ENCODE assay signal across 8 cellular contexts in genomic region chr3:98592345-98592935, GRCh38. TPM values are rescaled to one million over a fixed set of nuclear protein-coding genes. Genes with fewer than 3 reads are reported as not detected.
DNase-seq lines count a peak whose midpoint lies in the region; ATAC-seq and TF ChIP-seq lines count a peak whose summit lies in the region.

No MANE protein-coding gene starts in this region.

- H3K9ac ChIP-seq in mesendoderm (ENCODE audit: low read length), result peak overlapping the region; percentile 81

- no peaks in the 10 kb centered on the region for H3K27me3 ChIP-seq in heart right ventricle
- no peaks in the 10 kb centered on the region for H3K27me3 ChIP-seq in mesendoderm (ENCODE audit: insufficient read depth, low read length, poor library complexity)

- H3K4me3 Mint-ChIP-seq in brain, result peak overlapping the region; percentile 87 to 99 (median 96)

- H3K4me3 ChIP-seq in heart right ventricle (peak overlapping the region; percentile 65 to 86 (median 78)), mesendoderm (ENCODE audit: low read length) (peak overlapping the region; percentile 68), urinary bladder (ENCODE audit: low read depth, low read length) (peak overlapping the region; percentile 86)

- WGBS in heart right ventricle, 2 donors, result 18 to 29% methylated on average over 11 of the region's 11 CpGs
- whole genome bisulfite sequencing in mesendoderm (ENCODE audit: extremely low coverage, insufficient coverage, low lambda C conversion rate), result no CpG with 5 or more reads among the region's 11 CpGs
- 30% methylated on average over 11 of the region's 11 CpGs for WGBS in urinary bladder

- H3K79me1 ChIP-seq in mesendoderm (ENCODE audit: low read length), result peaks cover 4% of the 10 kb centered on the region

- H3K56ac ChIP-seq in mesendoderm (ENCODE audit: low read length), result peak overlapping the region; percentile 84

- no peaks in the 10 kb centered on the region for H3K9me3 Mint-ChIP-seq in brain

- H3K27ac Mint-ChIP-seq in brain, result peak overlapping the region; percentile 10 to 89 (median 64)

- H3K9me3 ChIP-seq in heart right ventricle, result no peaks in the 10 kb centered on the region

- H3K27ac ChIP-seq in heart right ventricle (peak overlapping the region in 8 of 10 donors; percentile 71 to 93 (median 85)), mesendoderm (ENCODE audit: low read depth, low read length) (no peak overlapping the region), urinary bladder (ENCODE audit: low read depth) (no peak overlapping the region)

- no peak for TF ChIP-seq CTCF in heart right ventricle (IDR thresholded peaks at IDR 0.05)
- no peak for TF ChIP-seq CTCF in brain (conservative IDR thresholded peaks at IDR 0.05)

- no peak overlapping the region for H3K4ac ChIP-seq in mesendoderm (ENCODE audit: low read depth, low read length)

- no peak overlapping the region for H2AK5ac ChIP-seq in mesendoderm (ENCODE audit: low read length)

- H2BK5ac ChIP-seq in mesendoderm (ENCODE audit: low read length), result no peak overlapping the region

- H2BK15ac ChIP-seq in mesendoderm (replicated peaks; ENCODE audit: low read depth), result no peak overlapping the region

- H3K4me1 ChIP-seq in heart right ventricle (peaks cover 0 to 44% (median 23%) of the 10 kb centered on the region in 9 donors), mesendoderm (ENCODE audit: control insufficient read depth, low read depth, low read length) (peaks cover 3% of the 10 kb centered on the region), urinary bladder (ENCODE audit: insufficient read depth) (no peaks in the 10 kb centered on the region)

- H3K36me3 Mint-ChIP-seq in brain, result peaks cover 34% of the 10 kb centered on the region

- ATAC-seq in heart right ventricle, result no peak
- no peak for ATAC-seq in Right ventricle myocardium inferior
- no peak for ATAC-seq in GM19328 (IDR thresholded peaks at IDR 0.05; ENCODE audit: unreplicated experiment)

- peaks cover 35% of the 10 kb centered on the region for H3K4me1 Mint-ChIP-seq in brain

- no peak overlapping the region for H3K23ac ChIP-seq in mesendoderm (ENCODE audit: low read length)

- peaks cover 4% of the 10 kb centered on the region for H3K27me3 Mint-ChIP-seq in brain

- H4K8ac ChIP-seq in mesendoderm (ENCODE audit: low read depth, low read length), result no peak overlapping the region

- H2BK120ac ChIP-seq in mesendoderm (ENCODE audit: low read depth, low read length), result no peak overlapping the region

- DNase-seq in heart right ventricle (no peak), Right ventricle myocardium inferior (ENCODE audit: missing footprints) (no peak), mesendoderm (no peak), NCI-H526 (lab: John Stamatoyannopoulos, UW) (no peak), NCI-H1436 treated with DMSO at 0.1 percent for 48 hours (lab: John Stamatoyannopoulos, UW) (no peak)

- intact Hi-C loops in heart right ventricle (cut with DNase I), result loop anchor here in 8 of 10 donors (5.0 to 10.0 kb wide), 4 partner anchors 70 to 402 kb away; partner anchors contain the start of genes CLDND1 (in 5 of the 8) and DCBLD2 (in 1 of the 8)
- intact Hi-C loops in Right ventricle myocardium inferior (cut with DNase I), result loop anchor here (2.0 to 5.0 kb wide), 2 partner anchors 70 to 400 kb away; partner anchors contain the start of gene CLDND1

- H3K36me3 ChIP-seq in heart right ventricle (peaks cover 0 to 42% (median 9%) of the 10 kb centered on the region in 9 donors), mesendoderm (ENCODE audit: control insufficient read depth, insufficient read depth, low read length) (no peaks in the 10 kb centered on the region), urinary bladder (ENCODE audit: insufficient read depth) (peaks cover 2% of the 10 kb centered on the region)

- H3K18ac ChIP-seq in mesendoderm (ENCODE audit: low read length), result no peak overlapping the region

- H3K79me2 ChIP-seq in mesendoderm (ENCODE audit: control insufficient read depth, insufficient read depth, low read length), result peaks cover 6% of the 10 kb centered on the region

- no peak overlapping the region for H4K5ac ChIP-seq in mesendoderm (ENCODE audit: low read length)

- peak overlapping the region; percentile 17 for H3K4me2 ChIP-seq in mesendoderm (ENCODE audit: low read length)

RNA-seq across cellular contexts. Expression of gene CPOX, which starts 1.0 kb away (rescaled TPM):
- total RNA-seq in heart right ventricle (10 to 100 TPM in 7 of 10 donors, 1 to 10 TPM in 3; 7.7 to 12.5 (median 11.0) TPM), Right ventricle myocardium inferior (11.8 TPM), urinary bladder (16.2 TPM)
- polyA plus RNA-seq in heart right ventricle (10 to 100 TPM in 1 of 2 donors, 1 to 10 TPM in 1; 7.9 to 11.6 TPM), brain (ENCODE audit: insufficient read depth, low read depth, low replicate concordance) (11.4 TPM), urinary bladder (12.4 TPM)
- polyA plus RNA-seq in mesendoderm (2013, experiment 1 of 2), result 11.0 TPM
- 11.1 TPM for polyA plus RNA-seq in mesendoderm (2013, experiment 2 of 2)

Comparison
In these comparisons a context has a peak if more than half of its experiments do, and no peak if none do; other contexts are left out.
1. H3K27ac ChIP-seq: peak in heart right ventricle (8 of 10); none in mesendoderm (single experiment) and urinary bladder (single experiment).
2. Peak in every context shown above with its lines, with median percentiles within 50 percentile points of each other: H3K4me3 ChIP-seq.